Comparison of ENCODE assay signal across 1 cellular context in genomic region chr4:107794001-107794400, GRCh38.
TF ChIP-seq lines count a peak whose summit lies in the region.

No MANE protein-coding gene starts in this region.

TF ChIP-seq in IMR-90, 13 proteins besides CTCF, POLR2A, EP300 and RAD21:
- TF ChIP-seq MAFK (IDR thresholded peaks at IDR 0.05; ENCODE audit: low read depth, low read length) (no peak), RCOR1 (IDR thresholded peaks at IDR 0.05; ENCODE audit: insufficient replicate concordance, low read length) (no peak)
